23 cellular contexts compared by ENCODE assay signal in genomic region chr9:93068956-93069355, GRCh38.
"Had no signal": no experiment of that assay in that cellular context is flagged by ENCODE, and none has a peak within 500 bp of the region (broad histone marks: within the 10 kb centered on the region; RNA-seq: fewer than 3 reads in every experiment).

No MANE protein-coding gene starts in this region.

- H3K9me3 ChIP-seq: right lobe of liver, stomach, suprapubic skin, tibial nerve had no signal

- DNase-seq: activated B cell treated with CpG ODN at 0.5 μM for 24 hours; activated CD4-positive, alpha-beta T cell treated with anti-CD3 and anti-CD28 coated beads for 4 hours; activated CD8-positive, alpha-beta memory T cell treated with anti-CD3 and anti-CD28 coated beads, Interleukin-2, amount 50 U/mL, for 48 hours; activated effector memory CD4-positive, alpha-beta T cell treated with anti-CD3 and anti-CD28 coated beads, Interleukin-2, amount 50 U/mL, for 16 hours; activated naive CD8-positive, alpha-beta T cell treated with anti-CD3 and anti-CD28 coated beads, Interleukin-2, amount 10 ng/mL, durations not matched to agents 7 days and 5 days; activated T-cell treated with anti-CD3 and anti-CD28 coated beads, Interleukin-2, amount 50 U/mL, for 72 hours; cerebellar nuclear complex; cortex of kidney; heart left ventricle; islet precursor cell; left cardiac atrium; nephron progenitor cell; nucleus accumbens; posterior cingulate gyrus; right lobe of liver; stimulated activated CD4-positive, alpha-beta T cell treated with anti-CD3 and anti-CD28 coated beads, Interleukin-1b, Interleukin-23, amount 100 ng/mL, for 48 hours; stomach had no signal

- ATAC-seq: activated T-cell treated with anti-CD3 and anti-CD28 coated beads, Interleukin-2, amount 50 U/mL, for 72 hours; heart left ventricle; right lobe of liver had no signal

- H3K27ac ChIP-seq: epithelial cell of prostate, heart left ventricle, right lobe of liver, skin epidermis, stomach, suprapubic skin, tibial nerve had no signal

- H3K36me3 ChIP-seq: heart left ventricle, right lobe of liver, stomach, suprapubic skin, tibial nerve had no signal

- H3K4me3 ChIP-seq: heart left ventricle, right lobe of liver, skin epidermis, stomach, suprapubic skin, tibial nerve had no signal

- H3K27ac Mint-ChIP-seq: activated naive CD8-positive, alpha-beta T cell treated with anti-CD3 and anti-CD28 coated beads, Interleukin-2, amount 10 ng/mL, durations not matched to agents 7 days and 5 days; nephron progenitor cell had no signal

- H3K27me3 ChIP-seq: heart left ventricle, right lobe of liver, stomach, suprapubic skin, tibial nerve had no signal

- H3K27me3 Mint-ChIP-seq: activated B cell treated with CpG ODN at 0.5 μM for 24 hours; activated naive CD8-positive, alpha-beta T cell treated with anti-CD3 and anti-CD28 coated beads, Interleukin-2, amount 10 ng/mL, durations not matched to agents 7 days and 5 days; memory B cell had no signal

- H3K9me3 Mint-ChIP-seq: activated B cell treated with CpG ODN at 0.5 μM for 24 hours; activated naive CD8-positive, alpha-beta T cell treated with anti-CD3 and anti-CD28 coated beads, Interleukin-2, amount 10 ng/mL, durations not matched to agents 7 days and 5 days; memory B cell; T-helper 1 cell treated with Interleukin-12 subunit alpha and Interleukin-12 subunit beta and Interleukin-4 antibody, amounts not matched to agents 30 μg/mL and 1 μg/mL, for 36 hours had no signal

- H3K4me3 Mint-ChIP-seq: activated B cell treated with CpG ODN at 0.5 μM for 24 hours; activated naive CD8-positive, alpha-beta T cell treated with anti-CD3 and anti-CD28 coated beads, Interleukin-2, amount 10 ng/mL, durations not matched to agents 7 days and 5 days; memory B cell; nephron progenitor cell; T-helper 1 cell treated with Interleukin-12 subunit alpha and Interleukin-12 subunit beta and Interleukin-4 antibody, amounts not matched to agents 30 μg/mL and 1 μg/mL, for 36 hours had no signal
